In the genomic region with DNA sequence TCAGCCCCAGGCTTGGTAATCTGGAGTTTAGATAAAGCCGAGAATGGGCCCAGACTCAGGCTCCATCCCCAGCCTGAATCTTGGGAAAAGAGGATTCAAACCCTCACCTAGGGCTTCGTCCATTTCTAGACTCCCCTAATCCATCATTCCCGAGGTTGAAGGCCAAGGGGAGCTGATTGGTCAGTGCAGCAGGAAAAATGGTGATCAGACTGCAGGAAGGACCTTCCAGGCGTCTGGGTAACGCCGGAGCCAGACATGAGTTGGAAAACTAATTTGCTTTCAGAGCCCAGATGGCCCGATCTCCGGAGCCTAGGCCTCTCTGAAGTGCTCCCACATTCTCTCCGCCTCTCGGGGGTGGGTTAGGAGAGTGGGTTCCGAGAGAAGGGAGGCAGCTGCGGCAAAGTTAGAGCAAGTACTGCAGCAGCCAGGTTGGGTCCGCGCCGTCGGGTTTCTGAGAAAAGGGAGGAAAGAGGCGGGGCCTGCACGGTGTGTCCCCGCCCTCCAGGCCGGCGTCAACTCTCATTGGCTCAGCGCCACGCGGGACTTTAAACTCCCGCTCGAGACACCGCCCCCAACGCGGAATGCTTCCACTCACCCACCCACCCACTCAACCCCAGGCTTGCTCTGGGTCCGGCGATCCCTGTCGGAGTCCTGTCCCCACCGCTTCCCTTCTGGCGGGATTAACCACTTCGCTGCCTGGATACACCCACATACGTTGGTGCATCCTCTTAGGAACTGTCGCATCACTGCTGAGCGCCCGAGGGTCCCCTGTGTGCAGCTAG, we compare ENCODE assay signal across 8 cellular contexts. TPM values are rescaled to one million over a fixed set of nuclear protein-coding genes. Genes with fewer than 3 reads are reported as not detected.
DNase-seq lines count a peak whose midpoint lies in the region; ATAC-seq and TF ChIP-seq lines count a peak whose summit lies in the region.

No MANE protein-coding gene starts in this region.

- H3K4me3 ChIP-seq in parathyroid adenoma (ENCODE audit: low read depth, low read length): no peak overlapping the region

- peak; percentile 64 for DNase-seq in activated CD4-positive, alpha-beta T cell treated with anti-CD3 and anti-CD28 coated beads for 48 hours
- DNase-seq in activated CD4-positive, alpha-beta T cell treated with anti-CD3 and anti-CD28 coated beads, Interleukin-2, amount 50 U/mL, for 4 hours: no peak
- DNase-seq in NCI-H2196 (lab: John Stamatoyannopoulos, UW; ENCODE audit: unreplicated experiment) (peak; percentile 89), omental fat pad (ENCODE audit: low spot score) (no peak), glomerular visceral epithelial cell (ENCODE audit: extremely low spot score) (no peak)

- ATAC-seq in HG03460 (IDR thresholded peaks at IDR 0.05; ENCODE audit: unreplicated experiment) (no peak), omental fat pad (ENCODE audit: low FRiP score) (no peak)

- no peaks in the 10 kb centered on the region for H3K9me3 ChIP-seq in parathyroid adenoma (ENCODE audit: control insufficient read depth, low read length)

- H3K4me1 ChIP-seq in parathyroid adenoma: peaks cover 9% of the 10 kb centered on the region

- TF ChIP-seq CTCF in parathyroid adenoma (IDR thresholded peaks at IDR 0.05) (no peak), omental fat pad (IDR thresholded peaks at IDR 0.05) (no peak)

- peak overlapping the region; percentile 35 for H2AFZ ChIP-seq in parathyroid adenoma

- no peaks in the 10 kb centered on the region for H3K36me3 ChIP-seq in parathyroid adenoma (ENCODE audit: control insufficient read depth, insufficient read depth, low read length)

- H3K27ac ChIP-seq in angular gyrus (ENCODE audit: low read depth, low read length) (peak overlapping the region; percentile 35), parathyroid adenoma (peak overlapping the region; percentile 13)

- no peak overlapping the region for H3K9ac ChIP-seq in parathyroid adenoma

- no peaks in the 10 kb centered on the region for H3K27me3 ChIP-seq in parathyroid adenoma (ENCODE audit: control insufficient read depth, insufficient read depth, low read length)

- no peak overlapping the region for H3K4me2 ChIP-seq in parathyroid adenoma (ENCODE audit: low read length)

- no peaks in the 10 kb centered on the region for H3K79me2 ChIP-seq in parathyroid adenoma

RNA-seq across cellular contexts. Expression of a gene that starts 0.8 kb away (rescaled TPM):
- total RNA-seq in omental fat pad: not detected

RNA-seq across cellular contexts. Expression of a gene that starts 3.1 kb away (rescaled TPM):
- total RNA-seq in omental fat pad: not detected

RNA-seq across cellular contexts. Expression of a gene that starts 28.8 kb away (rescaled TPM):
- 10 to 100 TPM in 1 of 4 donors, 1 to 10 TPM in 3; 2.8 to 10.4 (median 5.9) TPM for total RNA-seq in omental fat pad

RNA-seq across cellular contexts. Expression of a gene that starts 33.3 kb away (rescaled TPM):
- not detected for total RNA-seq in omental fat pad

RNA-seq across cellular contexts. Expression of a gene that starts 33.6 kb away (rescaled TPM):
- 100 to 1,000 TPM; 165 to 320 (median 219) TPM for total RNA-seq in omental fat pad

Comparison
In these comparisons a context has a peak if more than half of its experiments do, and no peak if none do; other contexts are left out.
1. DNase-seq: peak in activated CD4-positive, alpha-beta T cell treated with anti-CD3 and anti-CD28 coated beads for 48 hours (single experiment) and NCI-H2196 (single experiment); none in activated CD4-positive, alpha-beta T cell treated with anti-CD3 and anti-CD28 coated beads, Interleukin-2, amount 50 U/mL, for 4 hours (0 of 2), omental fat pad (single experiment) and glomerular visceral epithelial cell (single experiment).